8 cellular contexts compared by ENCODE assay signal in the genomic region with DNA sequence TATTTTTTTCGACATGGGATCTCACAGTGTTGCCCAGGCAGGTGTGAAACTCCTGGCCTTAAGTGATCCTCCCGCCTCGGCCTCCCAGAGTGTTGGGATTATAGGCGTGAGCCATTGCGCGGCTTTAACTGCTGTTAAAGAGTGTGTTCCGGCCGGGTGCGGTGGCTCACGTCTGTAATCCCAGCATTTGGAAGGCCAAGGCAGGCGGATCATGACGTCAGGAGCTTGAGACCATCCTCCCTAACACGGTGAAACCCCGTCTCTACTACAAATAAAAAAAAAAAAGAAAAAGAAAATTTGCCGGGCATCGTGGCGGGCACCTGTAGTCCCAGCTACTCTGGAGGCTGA.
DNase-seq lines count a peak whose midpoint lies in the region; ATAC-seq and TF ChIP-seq lines count a peak whose summit lies in the region.

No MANE protein-coding gene starts in this region.

- H3K4me3 ChIP-seq in WI38 (ENCODE audit: low read depth, low read length) (peak overlapping the region; percentile 86), iPS-18a (ENCODE audit: low read length) (peak overlapping the region; percentile 81), stomach smooth muscle (ENCODE audit: low read length in 2 of 2) (peak overlapping the region; percentile 68 to 92)

- H3K9me3 ChIP-seq in iPS-18a (ENCODE audit: control insufficient read depth, low read depth, low read length) = no peaks in the 10 kb centered on the region
- no peaks in the 10 kb centered on the region for H3K9me3 ChIP-seq in stomach smooth muscle (ENCODE audit: control insufficient read depth in 2 of 2, low read length in 2 of 2)

- H3K36me3 ChIP-seq in iPS-18a (ENCODE audit: control insufficient read depth, low read depth, low read length) = no peaks in the 10 kb centered on the region
- H3K36me3 ChIP-seq in stomach smooth muscle (ENCODE audit: control insufficient read depth in 2 of 2, insufficient read depth in 2 of 2, low read length in 2 of 2) = peaks cover 0 to 2% of the 10 kb centered on the region in 2 donors

- H3K27ac ChIP-seq in iPS-18a (ENCODE audit: low read length) (no peak overlapping the region), stomach smooth muscle (ENCODE audit: low read length) (peak overlapping the region; percentile 96)

- no peak for ATAC-seq in GM21423 (IDR thresholded peaks at IDR 0.05; ENCODE audit: unreplicated experiment)
- no peak for ATAC-seq in GM19467 (IDR thresholded peaks at IDR 0.05; ENCODE audit: unreplicated experiment)

- H3K9ac ChIP-seq in iPS-18a (ENCODE audit: low read length) (peak overlapping the region; percentile 75), stomach smooth muscle (ENCODE audit: low read length in 2 of 2) (peak overlapping the region; percentile 86 to 93)

- H3K27me3 ChIP-seq in iPS-18a (ENCODE audit: control insufficient read depth, insufficient read depth, low read length) (no peaks in the 10 kb centered on the region), stomach smooth muscle (ENCODE audit: control insufficient read depth in 1 of 2, insufficient read depth in 2 of 2, low read length in 2 of 2) (no peaks in the 10 kb centered on the region)

- TF ChIP-seq CTCF in WI38 (IDR thresholded peaks at IDR 0.05; ENCODE audit: low read depth, low read length) = no peak

- H3K4me1 ChIP-seq in iPS-18a (ENCODE audit: control insufficient read depth, low read depth, low read length) = no peaks in the 10 kb centered on the region
- H3K4me1 ChIP-seq in stomach smooth muscle (ENCODE audit: control insufficient read depth, insufficient read depth, low read length) = peaks cover 5% of the 10 kb centered on the region

- DNase-seq in NCI-H510A (lab: John Stamatoyannopoulos, UW) (peak; percentile 3), NCI-H510A treated with DMSO at 0.1 percent for 48 hours (lab: John Stamatoyannopoulos, UW) (no peak)
- DNase-seq in stimulated activated naive CD4-positive, alpha-beta T cell treated with Interleukin-2 at 50 U/mL for 16 hours (lab: John Stamatoyannopoulos, UW) = no peak
